ENCODE assay signal across 20 cellular contexts in the genomic region with DNA sequence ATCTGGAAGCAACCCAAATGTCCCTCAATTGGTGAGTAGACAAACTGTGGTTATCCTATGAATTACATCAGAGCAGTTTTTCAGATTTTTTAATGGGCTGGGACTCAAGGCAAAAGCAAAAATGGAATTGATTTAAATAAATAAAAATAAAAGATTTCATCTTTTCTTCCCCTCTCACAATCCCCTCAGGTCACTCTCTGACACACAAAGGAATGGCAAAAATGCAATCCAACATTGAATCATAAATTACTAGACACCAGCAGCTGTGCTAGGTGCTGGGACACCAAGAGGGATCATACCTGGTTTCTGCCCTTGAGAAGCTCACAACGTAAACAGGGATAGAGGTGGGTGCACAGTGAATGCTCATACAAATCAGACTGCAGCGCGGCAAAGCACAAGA. TPM values are rescaled to one million over a fixed set of nuclear protein-coding genes. Genes with fewer than 3 reads are reported as not detected.
DNase-seq lines count a peak whose midpoint lies in the region; ATAC-seq, FAIRE-seq and TF ChIP-seq lines count a peak whose summit lies in the region.
"Had no signal": no experiment of that assay in that cellular context is flagged by ENCODE, and none has a peak within 500 bp of the region (broad histone marks: within the 10 kb centered on the region; RNA-seq: fewer than 3 reads in every experiment).

No MANE protein-coding gene starts in this region.

- POLR2A ChIA-PET in HCT116 (lab: Charles Lee) (no interaction called here), HEK293 (lab: Yijun Ruan, JAX) (no interaction called here)

- peaks cover 44 to 53% of the 10 kb centered on the region in 2 experiments for H3K4me1 ChIP-seq in HCT116 (ENCODE audit: control insufficient read depth in 1 of 2, insufficient read depth in 2 of 2, low read length in 2 of 2)
- H3K4me1 ChIP-seq in HEK293 (ENCODE audit: control insufficient read depth, insufficient read depth, low read length), result no peaks in the 10 kb centered on the region

- BruUV-seq in HCT116 (replicated peaks; lab: Mats Ljungman, UMichigan), result no TSS peak

- no peaks in the 10 kb centered on the region for H3K36me3 Mint-ChIP-seq in stimulated activated naive B cell treated with anti-CD40 and anti-IgM and Interleukin-4, amounts not matched to agents 10 μg/mL and 1 μg/mL and 100 μg/mL, for 72 hours
- H3K36me3 Mint-ChIP-seq in nephron progenitor cell (ENCODE audit: low read depth), result peaks cover 5% of the 10 kb centered on the region
- H3K36me3 Mint-ChIP-seq: CD4-positive, alpha-beta memory T cell had no signal

- H3K9me2 ChIP-seq in HCT116 (ENCODE audit: insufficient read depth), result no peaks in the 10 kb centered on the region

- DNase-seq in HCT116 (ENCODE audit: low read depth, low spot score) (no peak), bronchial epithelial cell (ENCODE audit: low read depth) (no peak), activated gamma-delta T cell treated with Interleukin-2 at 50 U/mL for 16 hours (no peak), nephron progenitor cell (no peak)
- no peak for DNase-seq in stimulated activated naive B cell treated with anti-CD40 and anti-IgM and Interleukin-4, amounts not matched to agents 10 μg/mL and 1 μg/mL and 100 μg/mL, for 72 hours
- DNase-seq: BE2C; CD4-positive, alpha-beta memory T cell; DMS79 treated with DMSO at 0.1 percent for 48 hours; EL; H9; HFFc6 had no signal

- TF ChIP-seq CTCF in HCT116 (IDR thresholded peaks at IDR 0.05 in 2 of 3, conservative IDR thresholded peaks at IDR 0.05 in 1 of 3; ENCODE audit: borderline replicate concordance in 1 of 3, insufficient read depth in 1 of 3, low read depth in 2 of 3, low read length in 2 of 3) (no peak), HEK293 (tag by site-specific recombination; IDR thresholded peaks at IDR 0.05) (no peak), bronchial epithelial cell (IDR thresholded peaks at IDR 0.05; ENCODE audit: insufficient read depth, low read length, severe bottlenecking) (no peak), nephron progenitor cell (IDR thresholded peaks at IDR 0.05) (no peak)

- H2AFZ ChIP-seq in HCT116 (ENCODE audit: low read depth, low read length, poor library complexity, severe bottlenecking), result no peak overlapping the region
- H2AFZ ChIP-seq: GM23338 had no signal

- peaks cover 18 to 54% of the 10 kb centered on the region in 2 donors for H3K27me3 Mint-ChIP-seq in stimulated activated naive B cell treated with anti-CD40 and anti-IgM and Interleukin-4, amounts not matched to agents 10 μg/mL and 1 μg/mL and 100 μg/mL, for 72 hours
- H3K27me3 Mint-ChIP-seq in nephron progenitor cell (ENCODE audit: low read depth, poor library complexity), result peaks cover 26% of the 10 kb centered on the region

- H3K4me1 Mint-ChIP-seq in stimulated activated naive B cell treated with anti-CD40 and anti-IgM and Interleukin-4, amounts not matched to agents 10 μg/mL and 1 μg/mL and 100 μg/mL, for 72 hours, result peaks cover 2 to 6% of the 10 kb centered on the region in 2 donors
- peaks cover 22% of the 10 kb centered on the region for H3K4me1 Mint-ChIP-seq in nephron progenitor cell
- H3K4me1 Mint-ChIP-seq: CD4-positive, alpha-beta memory T cell had no signal

- H3K27ac Mint-ChIP-seq in stimulated activated naive B cell treated with anti-CD40 and anti-IgM and Interleukin-4, amounts not matched to agents 10 μg/mL and 1 μg/mL and 100 μg/mL, for 72 hours, result peak overlapping the region; percentile 16
- no peak overlapping the region for H3K27ac Mint-ChIP-seq in nephron progenitor cell
- H3K27ac Mint-ChIP-seq: CD4-positive, alpha-beta memory T cell; GM23338; HFFc6 had no signal

- no peaks in the 10 kb centered on the region for H3K36me3 ChIP-seq in HCT116 (ENCODE audit: control insufficient read depth in 1 of 2, insufficient read depth in 2 of 2, low read length in 2 of 2)
- no peaks in the 10 kb centered on the region for H3K36me3 ChIP-seq in HEK293 (ENCODE audit: control insufficient read depth in 2 of 2, insufficient read depth in 1 of 2, low read length in 2 of 2)
- no peaks in the 10 kb centered on the region for H3K36me3 ChIP-seq in bronchial epithelial cell (ENCODE audit: control insufficient read depth, insufficient read depth, low read length)
- H3K36me3 ChIP-seq: BE2C had no signal

- H3K27me3 ChIP-seq in HCT116 (ENCODE audit: insufficient read depth, low read length), result no peaks in the 10 kb centered on the region
- no peaks in the 10 kb centered on the region for H3K27me3 ChIP-seq in bronchial epithelial cell (ENCODE audit: control insufficient read depth, insufficient read depth, low read length)
- H3K27me3 ChIP-seq: BE2C had no signal

- H3K9me3 Mint-ChIP-seq in stimulated activated naive B cell treated with anti-CD40 and anti-IgM and Interleukin-4, amounts not matched to agents 10 μg/mL and 1 μg/mL and 100 μg/mL, for 72 hours, result peaks cover 4 to 8% of the 10 kb centered on the region in 2 donors
- H3K9me3 Mint-ChIP-seq in nephron progenitor cell, result peaks cover 17% of the 10 kb centered on the region
- H3K9me3 Mint-ChIP-seq: GM23338 had no signal

- H4K20me1 ChIP-seq in HCT116 (ENCODE audit: insufficient read depth), result no peaks in the 10 kb centered on the region

- RAD21 ChIA-PET in HCT116 (lab: Charles Lee; ENCODE audit: low non-redundant PET in 1 of 2, low total read pairs in 2 of 2, uncharacterized antibody in 2 of 2, unreplicated experiment in 2 of 2), result no interaction called here

- TF ChIP-seq RAD21 in HCT116 (IDR thresholded peaks at IDR 0.05; ENCODE audit: low read depth), result no peak

- intact Hi-C loops in HCT116 (cut with micrococcal nuclease), result no loop called here

- H3K4me3 Mint-ChIP-seq in stimulated activated naive B cell treated with anti-CD40 and anti-IgM and Interleukin-4, amounts not matched to agents 10 μg/mL and 1 μg/mL and 100 μg/mL, for 72 hours, result no peak overlapping the region
- no peak overlapping the region for H3K4me3 Mint-ChIP-seq in nephron progenitor cell
- H3K4me3 Mint-ChIP-seq: CD4-positive, alpha-beta memory T cell; GM23338; H9; HFFc6 had no signal

- peak; percentile 55 for FAIRE-seq in bronchial epithelial cell (lab: Jason Lieb, UNC)
- FAIRE-seq: A549, G401.6, GM12891, HepG2 had no signal

- CTCF ChIA-PET in HCT116 (lab: Charles Lee), result no interaction called here
- CTCF ChIA-PET in HEK293 (lab: Yijun Ruan, JAX), result no interaction called here

- H3K9ac ChIP-seq in HCT116 (ENCODE audit: low read length), result peak overlapping the region; percentile 13; the same call in 1 of the 2 replicates

- H3K9me3 ChIP-seq in HCT116 (ENCODE audit: control insufficient read depth in 1 of 2, insufficient read depth in 1 of 2, low read depth in 1 of 2, low read length in 2 of 2), result peaks cover 0 to 5% of the 10 kb centered on the region in 2 experiments; a peak in 1 of 4 replicates
- no peaks in the 10 kb centered on the region for H3K9me3 ChIP-seq in HEK293 (ENCODE audit: control insufficient read depth, insufficient read depth, low read depth, low read length)
- H3K9me3 ChIP-seq: A549, BE2C had no signal

- no peak for ATAC-seq in HCT116
- ATAC-seq in stimulated activated naive B cell treated with anti-CD40 and anti-IgM and Interleukin-4, amounts not matched to agents 10 μg/mL and 1 μg/mL and 100 μg/mL, for 72 hours (replicated peaks), result no peak
- ATAC-seq: A549, GM23338, HepG2 had no signal

- H3K4me3 ChIP-seq in HCT116 (replicated peaks in 1 of 2; ENCODE audit: low read depth in 1 of 2, low read length in 2 of 2), result no peak overlapping the region
- H3K4me3 ChIP-seq in HEK293 (ENCODE audit: low read depth, low read length), result no peak overlapping the region
- no peak overlapping the region for H3K4me3 ChIP-seq in bronchial epithelial cell (ENCODE audit: low read depth, low read length)
- H3K4me3 ChIP-seq: A549, GM23338 had no signal

- H3K27ac ChIP-seq in HCT116 (ENCODE audit: low read depth, low read length) (0 out of 2 replicates have a peak overlapping the region, but pooled peaks have one; percentile 4), HEK293 (ENCODE audit: extremely low read depth, low read depth, low read length) (no peak overlapping the region)
- H3K27ac ChIP-seq: A549, C4-2B had no signal

- peak overlapping the region; percentile 20 for H3K4me2 ChIP-seq in HCT116 (ENCODE audit: low read length)
- H3K4me2 ChIP-seq: A549, GM23338 had no signal

- no peaks in the 10 kb centered on the region for H3K79me2 ChIP-seq in HCT116 (ENCODE audit: insufficient read depth, low read length)

- no peak for TF ChIP-seq POLR2A in HCT116 (IDR thresholded peaks at IDR 0.05; ENCODE audit: borderline replicate concordance, extremely low read depth, insufficient read depth, insufficient read length)

TF ChIP-seq in HCT116, 20 proteins besides CTCF, POLR2A, EP300 and RAD21 (continues in another document):
- TF ChIP-seq EGR1 (IDR thresholded peaks at IDR 0.05; ENCODE audit: low read depth) (no peak), CEBPB (IDR thresholded peaks at IDR 0.05; ENCODE audit: low read depth) (no peak), TCF7L2 (IDR thresholded peaks at IDR 0.05; ENCODE audit: borderline replicate concordance, extremely low read depth, insufficient read depth, insufficient read length) (no peak)

TF ChIP-seq in HEK293, 187 proteins besides CTCF, POLR2A, EP300 and RAD21 (continues in another document):
- TF ChIP-seq, protein P1, sequence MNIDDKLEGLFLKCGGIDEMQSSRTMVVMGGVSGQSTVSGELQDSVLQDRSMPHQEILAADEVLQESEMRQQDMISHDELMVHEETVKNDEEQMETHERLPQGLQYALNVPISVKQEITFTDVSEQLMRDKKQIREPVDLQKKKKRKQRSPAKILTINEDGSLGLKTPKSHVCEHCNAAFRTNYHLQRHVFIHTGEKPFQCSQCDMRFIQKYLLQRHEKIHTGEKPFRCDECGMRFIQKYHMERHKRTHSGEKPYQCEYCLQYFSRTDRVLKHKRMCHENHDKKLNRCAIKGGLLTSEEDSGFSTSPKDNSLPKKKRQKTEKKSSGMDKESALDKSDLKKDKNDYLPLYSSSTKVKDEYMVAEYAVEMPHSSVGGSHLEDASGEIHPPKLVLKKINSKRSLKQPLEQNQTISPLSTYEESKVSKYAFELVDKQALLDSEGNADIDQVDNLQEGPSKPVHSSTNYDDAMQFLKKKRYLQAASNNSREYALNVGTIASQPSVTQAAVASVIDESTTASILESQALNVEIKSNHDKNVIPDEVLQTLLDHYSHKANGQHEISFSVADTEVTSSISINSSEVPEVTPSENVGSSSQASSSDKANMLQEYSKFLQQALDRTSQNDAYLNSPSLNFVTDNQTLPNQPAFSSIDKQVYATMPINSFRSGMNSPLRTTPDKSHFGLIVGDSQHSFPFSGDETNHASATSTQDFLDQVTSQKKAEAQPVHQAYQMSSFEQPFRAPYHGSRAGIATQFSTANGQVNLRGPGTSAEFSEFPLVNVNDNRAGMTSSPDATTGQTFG (tag by site-specific recombination; IDR thresholded peaks at IDR 0.05; ENCODE audit: borderline replicate concordance), result no peak

RNA-seq across cellular contexts. Expression of gene CPN2, which starts 58.8 kb away (rescaled TPM):
- total RNA-seq in HCT116 (2021; ENCODE audit: unreplicated experiment) (not detected), bronchial epithelial cell (not detected in 2 replicates)
- polyA plus RNA-seq in HCT116 (2012), result 0.03 TPM in 1 of 2 replicates, not detected in the other
- total RNA-seq: CD4-positive, alpha-beta memory T cell; H9; HT1080 had no signal
- polyA plus RNA-seq: A549; AG04450; CD4-positive, alpha-beta memory T cell had no signal
